Comparison of ENCODE assay signal across 16 cellular contexts in the genomic region with DNA sequence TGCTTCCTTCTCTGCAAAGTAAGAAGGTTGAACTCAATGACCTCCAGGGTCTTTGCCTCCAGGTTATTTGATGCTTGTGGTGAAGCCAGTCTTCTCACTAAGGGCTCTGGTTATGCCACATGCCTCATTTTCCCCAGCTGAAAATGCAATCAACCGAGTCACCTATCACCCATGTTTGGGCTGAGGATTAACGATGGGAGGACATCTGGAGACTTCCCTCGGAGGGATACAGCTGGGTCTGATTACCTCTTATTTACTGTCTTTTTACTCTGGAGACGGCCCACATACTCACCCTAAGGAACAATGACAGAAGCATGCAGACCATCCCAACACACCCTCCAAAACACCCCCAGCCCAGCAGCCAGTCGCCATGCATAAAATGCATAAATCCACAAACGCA.
DNase-seq lines count a peak whose midpoint lies in the region; ATAC-seq and TF ChIP-seq lines count a peak whose summit lies in the region.
"Had no signal": no experiment of that assay in that cellular context is flagged by ENCODE, and none has a peak within 500 bp of the region (broad histone marks: within the 10 kb centered on the region; RNA-seq: fewer than 3 reads in every experiment).

No MANE protein-coding gene starts in this region.

- no peak for TF ChIP-seq EP300 in gastroesophageal sphincter (IDR thresholded peaks at IDR 0.05)

- no peaks in the 10 kb centered on the region for H3K9me3 ChIP-seq in SK-N-MC (ENCODE audit: low read depth, low read length)
- H3K9me3 ChIP-seq in hepatocyte (ENCODE audit: low read depth), result no peaks in the 10 kb centered on the region
- no peaks in the 10 kb centered on the region for H3K9me3 ChIP-seq in psoas muscle
- no peaks in the 10 kb centered on the region for H3K9me3 ChIP-seq in gastroesophageal sphincter
- H3K9me3 ChIP-seq: ovary, tibial artery had no signal

- H3K9me2 ChIP-seq in hepatocyte (replicated peaks; ENCODE audit: insufficient read depth), result no peaks in the 10 kb centered on the region

- DNase-seq in EH (ENCODE audit: low read depth) (peak; percentile 11), SK-N-MC (ENCODE audit: low read depth, low spot score) (no peak), hepatocyte (ENCODE audit: low spot score) (no peak), psoas muscle (no peak), NCI-H345 treated with DMSO at 0.1 percent for 48 hours (lab: John Stamatoyannopoulos, UW; ENCODE audit: unreplicated experiment) (no peak)
- DNase-seq: CD4-positive, alpha-beta memory T cell; central memory CD4-positive, alpha-beta T cell; SHP77 treated with DMSO at 0.1 percent for 48 hours; stimulated activated naive CD8-positive, alpha-beta T cell treated with anti-CD3 and anti-CD28 coated beads, Interleukin-15, amount 100 ng/mL, for 72 hours had no signal

- H3K27me3 ChIP-seq in hepatocyte, result no peaks in the 10 kb centered on the region
- peaks cover 0 to 15% (median 0%) of the 10 kb centered on the region in 3 donors for H3K27me3 ChIP-seq in psoas muscle (ENCODE audit: insufficient read depth in 3 of 3, low read length in 2 of 3)
- peaks cover 7% of the 10 kb centered on the region for H3K27me3 ChIP-seq in gastroesophageal sphincter
- H3K27me3 ChIP-seq: ovary had no signal

- H3K4me2 ChIP-seq in hepatocyte, result peak overlapping the region; percentile 12

- WGBS in hepatocyte (ENCODE audit: low lambda C conversion rate, missing lambda C conversion rate), result 46% methylated on average over 6 of the region's 6 CpGs
- WGBS in psoas muscle, 3 donors, result 50 to 60% (median 57%) methylated on average over 6 of the region's 6 CpGs
- WGBS in gastroesophageal sphincter (ENCODE audit: low coverage in 1 of 2), 2 donors, result 31% methylated on average over 6 of the region's 6 CpGs; no CpG with 5 or more reads in 1 of the 2 donors

- no peaks in the 10 kb centered on the region for H3K79me2 ChIP-seq in hepatocyte

- H3K4me3 ChIP-seq in SK-N-MC (peak overlapping the region; percentile 60), hepatocyte (no peak overlapping the region), psoas muscle (no peak overlapping the region), gastroesophageal sphincter (no peak overlapping the region)
- H3K4me3 ChIP-seq: ovary, tibial artery had no signal

- no peaks in the 10 kb centered on the region for H3K36me3 ChIP-seq in SK-N-MC (ENCODE audit: insufficient read depth, low read length)
- no peaks in the 10 kb centered on the region for H3K36me3 ChIP-seq in hepatocyte (replicated peaks; ENCODE audit: insufficient read depth, low read depth)
- H3K36me3 ChIP-seq in psoas muscle (ENCODE audit: insufficient read depth in 1 of 2, low read depth in 1 of 2), result no peaks in the 10 kb centered on the region
- H3K36me3 ChIP-seq in gastroesophageal sphincter, result no peaks in the 10 kb centered on the region
- H3K36me3 ChIP-seq: ovary, tibial artery had no signal

- TF ChIP-seq POLR2A in gastroesophageal sphincter (IDR thresholded peaks at IDR 0.05), result no peak

- no peak overlapping the region for H3K9ac ChIP-seq in SK-N-MC (ENCODE audit: insufficient read length)

- H4K20me1 ChIP-seq in hepatocyte (ENCODE audit: insufficient read depth, poor library complexity, severe bottlenecking), result no peaks in the 10 kb centered on the region

- H3K27ac ChIP-seq in SK-N-MC (peak overlapping the region; percentile 78), hepatocyte (peak overlapping the region; percentile 84), psoas muscle (no peak overlapping the region), gastroesophageal sphincter (no peak overlapping the region)
- H3K27ac ChIP-seq: tibial artery had no signal

- intact Hi-C loops in psoas muscle (cut with DNase I), result loop anchor here (2.0 to 10.0 kb wide), 5 partner anchors 224 to 534 kb away; a partner anchor contains a TSS

- H3K4me1 ChIP-seq in hepatocyte (ENCODE audit: insufficient read depth), result peaks cover 46% of the 10 kb centered on the region
- H3K4me1 ChIP-seq in psoas muscle, result no peaks in the 10 kb centered on the region
- peaks cover 0 to 18% (median 9%) of the 10 kb centered on the region in 3 donors for H3K4me1 ChIP-seq in gastroesophageal sphincter

- H2AFZ ChIP-seq in hepatocyte, result no peak overlapping the region

- ATAC-seq in psoas muscle (peak in 3 of 4 donors; percentile 3 to 15 (median 11)), GM21619 (IDR thresholded peaks at IDR 0.05; ENCODE audit: unreplicated experiment) (no peak), gastroesophageal sphincter (no peak), HG02623 (IDR thresholded peaks at IDR 0.05; ENCODE audit: unreplicated experiment) (no peak)
- ATAC-seq: activated CD4-positive, CD25-positive, alpha-beta regulatory T cell treated with anti-CD3 and anti-CD28 coated beads, Interleukin-2, amount 50 U/mL, for 24 hours; naive thymus-derived CD4-positive, alpha-beta T cell had no signal

- TF ChIP-seq CTCF in hepatocyte (IDR thresholded peaks at IDR 0.05; ENCODE audit: poor library complexity) (no peak), psoas muscle (IDR thresholded peaks at IDR 0.05) (no peak), gastroesophageal sphincter (IDR thresholded peaks at IDR 0.05) (no peak)

Comparison
In these comparisons a context has a peak if more than half of its experiments do, and no peak if none do; other contexts are left out.
1. H3K27ac ChIP-seq: peak in SK-N-MC (single experiment) and hepatocyte (single experiment); none in psoas muscle (single experiment) and gastroesophageal sphincter (0 of 4).
2. ATAC-seq: peak in psoas muscle (3 of 4); none in GM21619 (single experiment), gastroesophageal sphincter (single experiment) and HG02623 (single experiment).